In genomic region chr10:110872145-110872983, GRCh38 we compare ENCODE assay signal across 7 cellular contexts. TPM values are rescaled to one million over a fixed set of nuclear protein-coding genes. Genes with fewer than 3 reads are reported as not detected.
DNase-seq lines count a peak whose midpoint lies in the region; ATAC-seq and TF ChIP-seq lines count a peak whose summit lies in the region.

No MANE protein-coding gene starts in this region.

- no peaks in the 10 kb centered on the region for H3K27me3 ChIP-seq in kidney epithelial cell (ENCODE audit: control insufficient read depth, insufficient read depth, low read length)

- TF ChIP-seq CTCF in kidney epithelial cell (IDR thresholded peaks at IDR 0.05; ENCODE audit: insufficient read depth, low read length, poor library complexity, severe bottlenecking), result peak; percentile 30

- no peaks in the 10 kb centered on the region for H3K27me3 Mint-ChIP-seq in central memory CD8-positive, alpha-beta T cell

- peak; percentile 58 for ATAC-seq in GM18511 (IDR thresholded peaks at IDR 0.05; ENCODE audit: unreplicated experiment)
- peak; percentile 35 for ATAC-seq in HG02973 (IDR thresholded peaks at IDR 0.05; ENCODE audit: unreplicated experiment)
- peak; percentile 71 to 75 for ATAC-seq in activated CD4-positive, CD25-positive, alpha-beta regulatory T cell treated with anti-CD3 and anti-CD28 coated beads, Interleukin-2, amount 50 U/mL, for 24 hours
- ATAC-seq in central memory CD8-positive, alpha-beta T cell (replicated peaks; ENCODE audit: extremely low read depth, poor library complexity, severe bottlenecking), result peak; percentile 77

- H3K4me3 ChIP-seq in kidney epithelial cell (ENCODE audit: low read depth, low read length), result peak overlapping the region; percentile 79

- peak overlapping the region; percentile 97 for H3K27ac Mint-ChIP-seq in central memory CD8-positive, alpha-beta T cell (ENCODE audit: low read depth)

- peak overlapping the region; percentile 78 for H3K4me3 Mint-ChIP-seq in central memory CD8-positive, alpha-beta T cell

- DNase-seq in NCI-H345 treated with DMSO at 0.1 percent for 48 hours (lab: John Stamatoyannopoulos, UW; ENCODE audit: unreplicated experiment) (peak; percentile 2), kidney epithelial cell (ENCODE audit: low read depth) (no peak)
- DNase-seq in central memory CD8-positive, alpha-beta T cell (ENCODE audit: low spot score in 2 of 2), result peak; percentile 64 to 88
- peak; percentile 53 to 55 for DNase-seq in stimulated activated CD4-positive, alpha-beta T cell treated with anti-CD3 and anti-CD28 coated beads, Interleukin-15, amount 100 ng/mL, for 1 hour (ENCODE audit: low read depth in 1 of 2, low spot score in 1 of 2)

- H3K36me3 ChIP-seq in kidney epithelial cell (ENCODE audit: control insufficient read depth, insufficient read depth, low read length), result no peaks in the 10 kb centered on the region

- peaks cover 60% of the 10 kb centered on the region for H3K4me1 Mint-ChIP-seq in central memory CD8-positive, alpha-beta T cell

- H3K36me3 Mint-ChIP-seq in central memory CD8-positive, alpha-beta T cell (ENCODE audit: insufficient read depth), result peaks cover 41% of the 10 kb centered on the region

- no peaks in the 10 kb centered on the region for H3K9me3 Mint-ChIP-seq in central memory CD8-positive, alpha-beta T cell

RNA-seq across cellular contexts. Expression of gene PDCD4, which starts 0.6 kb away (rescaled TPM):
- 17.1 and 35.7 TPM in 2 replicates for total RNA-seq in kidney epithelial cell

RNA-seq across cellular contexts. Expression of gene BBIP1, which starts 46.6 kb away (rescaled TPM):
- total RNA-seq in kidney epithelial cell, result 23.6 and 24.7 TPM in 2 replicates

RNA-seq across cellular contexts. Expression of gene SHOC2, which starts 47.0 kb away (rescaled TPM):
- 22.6 and 24.4 TPM in 2 replicates for total RNA-seq in kidney epithelial cell
